19 cellular contexts compared by ENCODE assay signal in genomic region chr11:108647387-108647700, GRCh38. TPM values are rescaled to one million over a fixed set of nuclear protein-coding genes. Genes with fewer than 3 reads are reported as not detected.
DNase-seq lines count a peak whose midpoint lies in the region; FAIRE-seq and TF ChIP-seq lines count a peak whose summit lies in the region.
"Had no signal": no experiment of that assay in that cellular context is flagged by ENCODE, and none has a peak within 500 bp of the region (broad histone marks: within the 10 kb centered on the region; RNA-seq: fewer than 3 reads in every experiment).

No MANE protein-coding gene starts in this region.

- WGBS in mesendoderm (ENCODE audit: extremely low coverage, insufficient coverage, low lambda C conversion rate): no CpG with 5 or more reads among the region's 3 CpGs

- H2AK5ac ChIP-seq in mesendoderm (ENCODE audit: low read length): no peak overlapping the region

- peak overlapping the region; percentile 60 for H3K23ac ChIP-seq in mesendoderm (ENCODE audit: low read length)

- H3K27me3 ChIP-seq in mesendoderm (ENCODE audit: insufficient read depth, low read length, poor library complexity): no peaks in the 10 kb centered on the region
- H3K27me3 ChIP-seq: left lung, Peyer's patch, SJSA1 had no signal

- peak; percentile 91 for FAIRE-seq in HTR-8/SVneo (lab: Jason Lieb, UNC)
- FAIRE-seq: endometrium had no signal

- no peaks in the 10 kb centered on the region for H3K79me2 ChIP-seq in mesendoderm (ENCODE audit: control insufficient read depth, insufficient read depth, low read length)

- H3K9me3 Mint-ChIP-seq in MCF 10A (ENCODE audit: unreplicated experiment): no peaks in the 10 kb centered on the region
- H3K9me3 Mint-ChIP-seq: activated CD4-positive, alpha-beta T cell treated with anti-CD3 and anti-CD28 coated beads, Interleukin-2, amount 10 ng/mL, durations not matched to agents 7 days and 5 days; activated naive CD8-positive, alpha-beta T cell treated with anti-CD3 and anti-CD28 coated beads, Interleukin-2, amount 10 ng/mL, durations not matched to agents 7 days and 5 days; activated T-helper 2 cell treated with anti-CD3 and anti-CD28 coated beads, Interferon-gamma antibody, Interleukin-2, Interleukin-4, amounts not matched to agents 10 μg/mL and 5 μg/mL and 100 μg/mL, durations not matched to agents 14 hours and 24 hours and 36 hours; CD4-positive, alpha-beta T cell had no signal

- no peak overlapping the region for H4K8ac ChIP-seq in mesendoderm (ENCODE audit: low read depth, low read length)

- no peaks in the 10 kb centered on the region for H3K36me3 ChIP-seq in mesendoderm (ENCODE audit: control insufficient read depth, insufficient read depth, low read length)
- H3K36me3 ChIP-seq: left lung, neutrophil, Peyer's patch, SJSA1 had no signal

- H3K56ac ChIP-seq in mesendoderm (ENCODE audit: low read length): peak overlapping the region; percentile 71

- no peak overlapping the region for H3K9ac ChIP-seq in mesendoderm (ENCODE audit: low read length)

- no peak overlapping the region for H2BK15ac ChIP-seq in mesendoderm (replicated peaks; ENCODE audit: low read depth)

- no peak for DNase-seq in HTR-8/SVneo (ENCODE audit: insufficient read length, low spot score)
- no peak for DNase-seq in MCF 10A (ENCODE audit: unreplicated experiment)
- no peak for DNase-seq in mesendoderm
- no peak for DNase-seq in stimulated activated CD4-positive, alpha-beta T cell treated with anti-CD3 and anti-CD28 coated beads, Interleukin-4, amount 100 ng/mL, for 1 hour
- DNase-seq in T-helper 9 cell: no peak
- no peak for DNase-seq in activated CD4-positive, alpha-beta T cell treated with anti-CD3 and anti-CD28 coated beads, Interleukin-2, amount 50 U/mL, for 1 hour
- DNase-seq: activated CD4-positive, alpha-beta T cell treated with anti-CD3 and anti-CD28 coated beads, Interleukin-2, amount 10 ng/mL, durations not matched to agents 7 days and 5 days; activated naive CD8-positive, alpha-beta T cell treated with anti-CD3 and anti-CD28 coated beads, Interleukin-2, amount 10 ng/mL, durations not matched to agents 7 days and 5 days; CD4-positive, alpha-beta T cell; HCEC 1CT; left lung; NCI-H1436 treated with DMSO at 0.1 percent for 48 hours; NCI-H524; Peyer's patch had no signal

- intact Hi-C loops in MCF 10A (cut with micrococcal nuclease): loop anchor here (5.0 kb wide), 2 partner anchors 180 to 305 kb away; partner anchors contain the start of gene C11orf65

- peaks cover 15% of the 10 kb centered on the region for H3K4me1 Mint-ChIP-seq in MCF 10A (ENCODE audit: insufficient read depth, unreplicated experiment)
- H3K4me1 Mint-ChIP-seq: activated CD4-positive, alpha-beta T cell treated with anti-CD3 and anti-CD28 coated beads, Interleukin-2, amount 10 ng/mL, durations not matched to agents 7 days and 5 days had no signal

- H2BK120ac ChIP-seq in mesendoderm (ENCODE audit: low read depth, low read length): no peak overlapping the region

- H4K5ac ChIP-seq in mesendoderm (ENCODE audit: low read length): no peak overlapping the region

- no peak overlapping the region for H3K4me2 ChIP-seq in mesendoderm (ENCODE audit: low read length)

- POLR2A ChIA-PET in MCF 10A (lab: Yijun Ruan, JAX): interaction anchor here (0.7 to 2.9 kb wide), 3 partner anchors 52 to 180 kb away, joined by 3 to 12 read pairs (median 3); partner anchors contain the start of genes C11orf65 and EXPH5

- no peak overlapping the region for H3K4me3 Mint-ChIP-seq in MCF 10A (ENCODE audit: unreplicated experiment)
- H3K4me3 Mint-ChIP-seq: activated CD4-positive, alpha-beta T cell treated with anti-CD3 and anti-CD28 coated beads, Interleukin-2, amount 10 ng/mL, durations not matched to agents 7 days and 5 days; activated naive CD8-positive, alpha-beta T cell treated with anti-CD3 and anti-CD28 coated beads, Interleukin-2, amount 10 ng/mL, durations not matched to agents 7 days and 5 days; CD4-positive, alpha-beta T cell had no signal

- no peaks in the 10 kb centered on the region for H3K36me3 Mint-ChIP-seq in MCF 10A (ENCODE audit: insufficient read depth, unreplicated experiment)
- H3K36me3 Mint-ChIP-seq: activated naive CD8-positive, alpha-beta T cell treated with anti-CD3 and anti-CD28 coated beads, Interleukin-2, amount 10 ng/mL, durations not matched to agents 7 days and 5 days had no signal

- H3K27ac ChIP-seq in mesendoderm (ENCODE audit: low read depth, low read length) (no peak overlapping the region), skin epidermis (peak overlapping the region in 11 of 21 experiments; percentile 15 to 74 (median 58))
- H3K27ac ChIP-seq: left lung, neutrophil, Peyer's patch, SJSA1 had no signal

- H3K27ac Mint-ChIP-seq in MCF 10A (ENCODE audit: low read depth, unreplicated experiment): peak overlapping the region; percentile 90
- H3K27ac Mint-ChIP-seq: activated naive CD8-positive, alpha-beta T cell treated with anti-CD3 and anti-CD28 coated beads, Interleukin-2, amount 10 ng/mL, durations not matched to agents 7 days and 5 days; activated T-helper 2 cell treated with anti-CD3 and anti-CD28 coated beads, Interferon-gamma antibody, Interleukin-2, Interleukin-4, amounts not matched to agents 10 μg/mL and 5 μg/mL and 100 μg/mL, durations not matched to agents 14 hours and 24 hours and 36 hours; CD4-positive, alpha-beta T cell had no signal

- no TSS peak for BruUV-seq in MCF 10A (replicated peaks; lab: Mats Ljungman, UMichigan)

- no peak overlapping the region for H3K4ac ChIP-seq in mesendoderm (ENCODE audit: low read depth, low read length)

- H3K79me1 ChIP-seq in mesendoderm (ENCODE audit: low read length): no peaks in the 10 kb centered on the region

- TF ChIP-seq CTCF in MCF 10A (IDR thresholded peaks at IDR 0.05; ENCODE audit: unreplicated experiment): no peak

- CTCF ChIA-PET in MCF 10A (lab: Yijun Ruan, JAX): interaction anchor here (0.6 to 1.8 kb wide), 11 partner anchors 8 to 424 kb away, joined by 3 to 9 read pairs (median 3); partner anchors contain the start of gene ATM

- no peak overlapping the region for H2BK5ac ChIP-seq in mesendoderm (ENCODE audit: low read length)

- H3K27me3 Mint-ChIP-seq in MCF 10A (ENCODE audit: insufficient read depth, unreplicated experiment): no peaks in the 10 kb centered on the region
- H3K27me3 Mint-ChIP-seq: CD4-positive, alpha-beta T cell had no signal

- peaks cover 3% of the 10 kb centered on the region for H3K4me1 ChIP-seq in mesendoderm (ENCODE audit: control insufficient read depth, low read depth, low read length)
- H3K4me1 ChIP-seq: left lung, Peyer's patch, SJSA1 had no signal

- H3K4me3 ChIP-seq in mesendoderm (ENCODE audit: low read length): no peak overlapping the region
- no peak overlapping the region for H3K4me3 ChIP-seq in skin epidermis
- H3K4me3 ChIP-seq: left lung, Peyer's patch, SJSA1 had no signal

- H3K18ac ChIP-seq in mesendoderm (ENCODE audit: low read length): no peak overlapping the region

RNA-seq across cellular contexts. Expression of gene DDX10, which starts 17.5 kb away (rescaled TPM):
- total RNA-seq in MCF 10A (2022): 94.4 and 113 TPM in 2 replicates
- polyA plus RNA-seq in mesendoderm (2013, experiment 1 of 2): 95.9 TPM
- 93.1 TPM for polyA plus RNA-seq in mesendoderm (2013, experiment 2 of 2)

RNA-seq across cellular contexts. Expression of gene EXPH5, which starts 53.8 kb away (rescaled TPM):
- 9.2 and 17.9 TPM in 2 replicates for total RNA-seq in MCF 10A (2022)
- 1.1 TPM for polyA plus RNA-seq in mesendoderm (2013, experiment 1 of 2)
- 0.97 TPM for polyA plus RNA-seq in mesendoderm (2013, experiment 2 of 2)
